ENCODE assay signal across 9 cellular contexts in the genomic region with DNA sequence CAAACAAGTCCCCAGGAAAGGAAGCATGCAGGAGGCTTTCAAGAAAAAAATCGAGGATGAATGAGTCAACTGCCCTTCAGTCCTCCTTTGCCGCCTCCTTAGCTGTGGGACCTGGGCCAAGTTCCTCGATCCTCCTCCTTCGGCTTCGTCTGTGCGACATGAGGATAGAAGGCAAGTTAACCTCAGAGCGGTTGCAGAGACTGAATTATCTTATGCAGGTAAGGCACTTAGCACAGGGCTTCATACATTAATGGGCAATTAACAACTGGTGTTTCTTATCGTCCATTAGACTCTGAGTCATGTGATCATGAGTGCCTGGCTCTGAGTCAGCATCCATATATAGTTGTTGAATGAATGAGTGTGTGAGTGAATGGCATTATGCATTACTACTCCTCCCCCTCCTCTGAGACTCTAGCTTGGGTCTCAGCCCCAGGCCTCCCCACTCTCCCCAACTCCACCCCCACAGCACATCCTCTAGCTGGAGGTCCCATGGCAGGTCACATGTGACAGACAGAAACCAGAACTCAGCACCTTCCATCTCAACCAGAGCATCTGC. TPM values are rescaled to one million over a fixed set of nuclear protein-coding genes. Genes with fewer than 3 reads are reported as not detected.
A peak's percentile ranks its signal among the peaks of the same experiment; 100 is the strongest.
DNase-seq lines count a peak whose midpoint lies in the region; ATAC-seq and TF ChIP-seq lines count a peak whose summit lies in the region.
"Had no signal": no experiment of that assay in that cellular context is flagged by ENCODE, and none has a peak within 500 bp of the region (broad histone marks: within the 10 kb centered on the region; RNA-seq: fewer than 3 reads in every experiment).

No MANE protein-coding gene starts in this region.

- peaks cover 3% of the 10 kb centered on the region; the same call in 1 of the 2 replicates for H3K27me3 ChIP-seq in SJCRH30

- no peak overlapping the region for H3K27ac ChIP-seq in SJCRH30

- H3K4me3 Mint-ChIP-seq in nephron progenitor cell = no peak overlapping the region

- H3K9me3 ChIP-seq in SJCRH30 (replicated peaks) = no peaks in the 10 kb centered on the region

- H3K36me3 Mint-ChIP-seq in nephron progenitor cell (ENCODE audit: low read depth) = peaks cover 9% of the 10 kb centered on the region

- peaks cover 96% of the 10 kb centered on the region for H3K27me3 Mint-ChIP-seq in nephron progenitor cell (ENCODE audit: low read depth, poor library complexity)

- H3K9me3 Mint-ChIP-seq in nephron progenitor cell = peaks cover 8% of the 10 kb centered on the region

- H3K4me1 ChIP-seq in SJCRH30 = peaks cover 13% of the 10 kb centered on the region; the same call in 1 of the 2 replicates

- H3K36me3 ChIP-seq in SJCRH30 = no peaks in the 10 kb centered on the region

- ATAC-seq in GM21825 (IDR thresholded peaks at IDR 0.05; ENCODE audit: unreplicated experiment) = no peak

- H3K27ac Mint-ChIP-seq in nephron progenitor cell = no peak overlapping the region

- DNase-seq in AG10803 (ENCODE audit: low read depth) (peak; percentile 17), HS-5 (ENCODE audit: low read depth) (peak; percentile 87), SJCRH30 (peak; percentile 42 to 57), glomerular visceral epithelial cell (ENCODE audit: extremely low spot score) (peak; percentile 73), nephron progenitor cell (no peak), NOMO-1 treated with DMSO at 0.1 percent for 48 hours (lab: John Stamatoyannopoulos, UW; ENCODE audit: unreplicated experiment) (no peak), activated gamma-delta T cell (lab: John Stamatoyannopoulos, UW) (no peak)
- DNase-seq: NCI-H526 treated with DMSO at 0.1 percent for 48 hours had no signal

- no peaks in the 10 kb centered on the region for H3K4me1 Mint-ChIP-seq in nephron progenitor cell

- TF ChIP-seq CTCF in AG10803 (conservative IDR thresholded peaks at IDR 0.05; ENCODE audit: low read length) = no peak
- no peak for TF ChIP-seq CTCF in nephron progenitor cell (IDR thresholded peaks at IDR 0.05)

- no peak overlapping the region for H3K4me3 ChIP-seq in AG10803 (ENCODE audit: low read length)
- peak overlapping the region; percentile 35 for H3K4me3 ChIP-seq in SJCRH30

RNA-seq across cellular contexts. Expression of gene TTC9B, which starts 1.6 kb away (rescaled TPM):
- total RNA-seq in SJCRH30 (2014; rRNA removed; shearing (Covaris generic)) = not detected in 2 replicates

RNA-seq across cellular contexts. Expression of gene CCNP, which starts 6.7 kb away (rescaled TPM):
- total RNA-seq in SJCRH30 (2014; rRNA removed; shearing (Covaris generic)) = 0.08 TPM in 1 of 2 replicates, not detected in the other

RNA-seq across cellular contexts. Expression of gene MAP3K10, which starts 28.6 kb away (rescaled TPM):
- total RNA-seq in SJCRH30 (2014; rRNA removed; shearing (Covaris generic)) = 9.5 and 10.1 TPM in 2 replicates

Comparison
In these comparisons a context has a peak if more than half of its experiments do, and no peak if none do; other contexts are left out.
1. DNase-seq: peak in AG10803 (single experiment), HS-5 (single experiment), SJCRH30 (2 of 2) and glomerular visceral epithelial cell (single experiment); none in nephron progenitor cell (single experiment), NOMO-1 treated with DMSO at 0.1 percent for 48 hours (single experiment) and activated gamma-delta T cell (single experiment).